13 cellular contexts compared by ENCODE assay signal in genomic region chr1:20426923-20427322, GRCh38. TPM values are rescaled to one million over a fixed set of nuclear protein-coding genes. Genes with fewer than 3 reads are reported as not detected.
DNase-seq lines count a peak whose midpoint lies in the region; ATAC-seq, FAIRE-seq and TF ChIP-seq lines count a peak whose summit lies in the region.
"Had no signal": no experiment of that assay in that cellular context is flagged by ENCODE, and none has a peak within 500 bp of the region (broad histone marks: within the 10 kb centered on the region; RNA-seq: fewer than 3 reads in every experiment).

No MANE protein-coding gene starts in this region.

- ATAC-seq in GM19023 (IDR thresholded peaks at IDR 0.05; ENCODE audit: unreplicated experiment) (no peak), GM19397 (IDR thresholded peaks at IDR 0.05; ENCODE audit: unreplicated experiment) (no peak)

- H3K36me3 ChIP-seq in skeletal muscle satellite cell (ENCODE audit: insufficient read depth, low read length), result no peaks in the 10 kb centered on the region
- H3K36me3 ChIP-seq: BE2C had no signal

- peaks cover 11% of the 10 kb centered on the region for H3K27me3 ChIP-seq in skeletal muscle satellite cell (ENCODE audit: control insufficient read depth, insufficient read depth, low read length)
- H3K27me3 ChIP-seq: BE2C had no signal

- peaks cover 6% of the 10 kb centered on the region for H3K9me3 ChIP-seq in skeletal muscle satellite cell (replicated peaks; ENCODE audit: low read length)
- H3K9me3 ChIP-seq: BE2C had no signal

- H3K9ac ChIP-seq in skeletal muscle satellite cell (ENCODE audit: low read depth, low read length), result peak overlapping the region; percentile 23

- DNase-seq in activated CD4-positive, alpha-beta T cell treated with anti-CD3 and anti-CD28 coated beads, Interleukin-2, amount 50 U/mL, for 48 hours, result peak; percentile 10 to 23
- no peak for DNase-seq in activated CD4-positive, alpha-beta T cell treated with anti-CD3 and anti-CD28 coated beads for 4 hours
- DNase-seq in RPMI7951 (ENCODE audit: low read depth) (peak; percentile 87), epithelial cell of esophagus (ENCODE audit: low read depth) (peak; percentile 91), GM12891 (ENCODE audit: insufficient read length, low spot score) (no peak)
- DNase-seq: aorta, BE2C, NCI-H2029, psoas muscle had no signal

- no peak for TF ChIP-seq CTCF in epithelial cell of esophagus (IDR thresholded peaks at IDR 0.05; ENCODE audit: insufficient read depth, low read depth, low read length, missing control alignments)

- H3K4me3 ChIP-seq in epithelial cell of esophagus (ENCODE audit: low read length) (no peak overlapping the region), skeletal muscle satellite cell (ENCODE audit: low read length) (peak overlapping the region; percentile 20)
- H3K4me3 ChIP-seq: psoas muscle had no signal

- peaks cover 12% of the 10 kb centered on the region for H3K4me1 ChIP-seq in skeletal muscle satellite cell (ENCODE audit: control insufficient read depth, insufficient read depth, low read length)
- H3K4me1 ChIP-seq: BE2C, psoas muscle had no signal

- no peak for TF ChIP-seq POLR2A in GM12891 (IDR thresholded peaks at IDR 0.05; ENCODE audit: low read depth, low read length)

- no peak for FAIRE-seq in GM12891 (lab: Jason Lieb, UNC)
- FAIRE-seq: GM18507 had no signal

- H3K4me2 ChIP-seq in skeletal muscle satellite cell (ENCODE audit: low read length), result peak overlapping the region; percentile 20

TF ChIP-seq in GM12891, 5 proteins besides CTCF, POLR2A, EP300 and RAD21:
- no peak for TF ChIP-seq SPI1 (IDR thresholded peaks at IDR 0.05; ENCODE audit: low read depth, low read length)
- TF ChIP-seq POU2F2 (IDR thresholded peaks at IDR 0.05; ENCODE audit: low read depth, low read length), result no peak
- TF ChIP-seq PAX5 (IDR thresholded peaks at IDR 0.05; ENCODE audit: insufficient read depth, low read length, severe bottlenecking), result no peak
- TF ChIP-seq POLR2AphosphoS5 (IDR thresholded peaks at IDR 0.05; ENCODE audit: low read depth, low read length), result no peak

RNA-seq across cellular contexts. Expression of gene CAMK2N1, which starts 59.1 kb away (rescaled TPM):
- total RNA-seq in RPMI7951 (2014; rRNA removed; shearing (Covaris generic)), result 6.7 and 9.9 TPM in 2 replicates
- 14.9 and 15.0 TPM in 2 replicates for total RNA-seq in skeletal muscle satellite cell (2012; rRNA removed)
- polyA plus RNA-seq in GM12891 (2012; ENCODE audit: low read depth, missing spikeins), result 0.04 TPM

Comparison
In these comparisons a context has a peak if more than half of its experiments do, and no peak if none do; other contexts are left out.
1. DNase-seq: peak in activated CD4-positive, alpha-beta T cell treated with anti-CD3 and anti-CD28 coated beads, Interleukin-2, amount 50 U/mL, for 48 hours (2 of 2), RPMI7951 (single experiment) and epithelial cell of esophagus (single experiment); none in activated CD4-positive, alpha-beta T cell treated with anti-CD3 and anti-CD28 coated beads for 4 hours (0 of 2) and GM12891 (single experiment).